In genomic region chr7:117686311-117686935, GRCh38 we compare ENCODE assay signal across 19 cellular contexts.
DNase-seq lines count a peak whose midpoint lies in the region; ATAC-seq and TF ChIP-seq lines count a peak whose summit lies in the region.
"Had no signal": no experiment of that assay in that cellular context is flagged by ENCODE, and none has a peak within 500 bp of the region (broad histone marks: within the 10 kb centered on the region; RNA-seq: fewer than 3 reads in every experiment).

No MANE protein-coding gene starts in this region.

- H3K9me3 Mint-ChIP-seq in Caco-2 (ENCODE audit: unreplicated experiment): no peaks in the 10 kb centered on the region
- H3K9me3 Mint-ChIP-seq in neural crest cell: peaks cover 2% of the 10 kb centered on the region

- ATAC-seq in HG03045 (IDR thresholded peaks at IDR 0.05; ENCODE audit: unreplicated experiment): no peak
- ATAC-seq: SK-N-SH treated with all-trans-retinoic acid at 6 μM for 48 hours, T-cell had no signal

- intact Hi-C loops in Caco-2 (cut with micrococcal nuclease; ENCODE audit: unreplicated experiment): no loop called here

- no peak for DNase-seq in Caco-2
- no peak for DNase-seq in neural crest cell (ENCODE audit: low read depth, low spot score)
- no peak for DNase-seq in right atrium auricular region (ENCODE audit: low spot score)
- no peak for DNase-seq in NCI-H2081 (lab: John Stamatoyannopoulos, UW)
- DNase-seq: ACHN, AML-193, GF-D8, GM23248, NCI-H1417 treated with DMSO at 0.1 percent for 48 hours, NCI-H1930, NCI-H2171 treated with DMSO at 0.1 percent for 48 hours, NCI-H446, SHP77 treated with DMSO at 0.1 percent for 48 hours, T-cell had no signal

- BruUV-seq in Caco-2 (replicated peaks; lab: Mats Ljungman, UMichigan): TSS peak; percentile 31

- H3K9me3 ChIP-seq in Caco-2: no peaks in the 10 kb centered on the region
- no peaks in the 10 kb centered on the region for H3K9me3 ChIP-seq in HEK293 (ENCODE audit: control insufficient read depth, insufficient read depth, low read depth, low read length)
- H3K9me3 ChIP-seq in right atrium auricular region: no peaks in the 10 kb centered on the region

- H3K4me1 ChIP-seq in Caco-2: peaks cover 89% of the 10 kb centered on the region
- H3K4me1 ChIP-seq in HEK293 (ENCODE audit: control insufficient read depth, insufficient read depth, low read length): no peaks in the 10 kb centered on the region
- H3K4me1 ChIP-seq in right atrium auricular region: no peaks in the 10 kb centered on the region

- H3K4me3 Mint-ChIP-seq in Caco-2 (ENCODE audit: unreplicated experiment) (no peak overlapping the region), neural crest cell (no peak overlapping the region)
- H3K4me3 Mint-ChIP-seq: T-cell had no signal

- H3K27ac Mint-ChIP-seq in Caco-2 (ENCODE audit: unreplicated experiment) (peak overlapping the region; percentile 79), neural crest cell (ENCODE audit: unreplicated experiment) (peak overlapping the region; percentile 75)
- H3K27ac Mint-ChIP-seq: T-cell had no signal

- H3K27ac ChIP-seq in HEK293 (ENCODE audit: extremely low read depth, low read depth, low read length): no peak overlapping the region
- peak overlapping the region; percentile 30; the same call in 1 of the 2 replicates for H3K27ac ChIP-seq in VCaP
- H3K27ac ChIP-seq in right atrium auricular region: no peak overlapping the region
- H3K27ac ChIP-seq: C4-2B, GM23248 had no signal

- H3K27me3 ChIP-seq in Caco-2 (replicated peaks; ENCODE audit: control insufficient read depth, insufficient read depth, low read length) (no peaks in the 10 kb centered on the region), right atrium auricular region (no peaks in the 10 kb centered on the region)

- POLR2A ChIA-PET in Caco-2 (lab: Charles Lee) (interaction anchor here (0.6 kb wide), 1 partner anchor 25 kb away, joined by 6 read pairs; no protein-coding TSS in a partner anchor), HEK293 (lab: Yijun Ruan, JAX) (no interaction called here)

- peaks cover 39% of the 10 kb centered on the region for H3K4me1 Mint-ChIP-seq in Caco-2 (ENCODE audit: low read depth, unreplicated experiment)
- peaks cover 15% of the 10 kb centered on the region for H3K4me1 Mint-ChIP-seq in neural crest cell
- H3K4me1 Mint-ChIP-seq: T-cell had no signal

- H3K27me3 Mint-ChIP-seq in Caco-2 (ENCODE audit: insufficient read depth, unreplicated experiment) (no peaks in the 10 kb centered on the region), neural crest cell (ENCODE audit: low read depth) (no peaks in the 10 kb centered on the region)

- H3K4me3 ChIP-seq in Caco-2 (ENCODE audit: low read depth, low read length) (no peak overlapping the region), HEK293 (ENCODE audit: low read depth, low read length) (no peak overlapping the region), right atrium auricular region (no peak overlapping the region)
- H3K4me3 ChIP-seq: GM23248 had no signal

- H3K36me3 ChIP-seq in Caco-2 (ENCODE audit: control insufficient read depth, insufficient read depth, low read length): peaks cover 1% of the 10 kb centered on the region; the same call in 1 of the 2 replicates
- H3K36me3 ChIP-seq in HEK293 (ENCODE audit: control insufficient read depth in 2 of 2, insufficient read depth in 1 of 2, low read length in 2 of 2): no peaks in the 10 kb centered on the region
- no peaks in the 10 kb centered on the region for H3K36me3 ChIP-seq in right atrium auricular region

- TF ChIP-seq CTCF in Caco-2 (IDR thresholded peaks at IDR 0.05; ENCODE audit: insufficient read depth in 1 of 2, low read depth in 1 of 2, low read length in 1 of 2, severe bottlenecking in 1 of 2, unreplicated experiment in 1 of 2): no peak
- no peak for TF ChIP-seq CTCF in HEK293 (tag by site-specific recombination; IDR thresholded peaks at IDR 0.05)
- TF ChIP-seq CTCF in VCaP (conservative IDR thresholded peaks at IDR 0.05): no peak
- TF ChIP-seq CTCF in neural crest cell (conservative IDR thresholded peaks at IDR 0.05): no peak
- no peak for TF ChIP-seq CTCF in right atrium auricular region (IDR thresholded peaks at IDR 0.05)

- CTCF ChIA-PET in Caco-2 (lab: Charles Lee) (no interaction called here), HEK293 (lab: Yijun Ruan, JAX) (interaction anchor here (0.8 kb wide), 1 partner anchor 262 kb away, joined by 3 read pairs; no protein-coding TSS in a partner anchor)

- H3K36me3 Mint-ChIP-seq in Caco-2 (ENCODE audit: insufficient read depth, unreplicated experiment): peaks cover 19% of the 10 kb centered on the region
- no peaks in the 10 kb centered on the region for H3K36me3 Mint-ChIP-seq in neural crest cell (ENCODE audit: low read depth)
- H3K36me3 Mint-ChIP-seq: T-cell had no signal

TF ChIP-seq in HEK293, 187 proteins besides CTCF, POLR2A, EP300 and RAD21:
- TF ChIP-seq ZNF335 (tag by site-specific recombination; conservative IDR thresholded peaks at IDR 0.05) (no peak), MZF1 (tag by site-specific recombination; IDR thresholded peaks at IDR 0.05; ENCODE audit: borderline replicate concordance) (peak; percentile 52; the same call in 1 of the 2 replicates)
TF ChIP-seq in HEK293: peak in this region for 1.
